In genomic region chr4:165502919-165503907, GRCh38 we compare ENCODE assay signal across 10 cellular contexts.
A peak's percentile ranks its signal among the peaks of the same experiment; 100 is the strongest.
DNase-seq lines count a peak whose midpoint lies in the region; ATAC-seq, FAIRE-seq and TF ChIP-seq lines count a peak whose summit lies in the region.
"Had no signal": no experiment of that assay in that cellular context is flagged by ENCODE, and none has a peak within 500 bp of the region (broad histone marks: within the 10 kb centered on the region; RNA-seq: fewer than 3 reads in every experiment).

No MANE protein-coding gene starts in this region.

- no peak overlapping the region for H3K4me3 ChIP-seq in epithelial cell of esophagus (ENCODE audit: low read length)
- H3K4me3 ChIP-seq: dorsolateral prefrontal cortex had no signal

- ATAC-seq in GM21447 (IDR thresholded peaks at IDR 0.05; ENCODE audit: unreplicated experiment) (peak; percentile 48), HG03196 (IDR thresholded peaks at IDR 0.05; ENCODE audit: unreplicated experiment) (no peak)
- peak; percentile 60 for ATAC-seq in stimulated activated naive CD8-positive, alpha-beta T cell treated with anti-CD3 and anti-CD28 coated beads, Interleukin-15, Interleukin-2, amounts not matched to agents 100 U/mL and 50 U/mL, for 24 hours

- intact Hi-C loops in head of caudate nucleus (cut with DNase I): no loop called here

- DNase-seq in HTR-8/SVneo (ENCODE audit: insufficient read length, low spot score) (peak; percentile 45), epithelial cell of esophagus (ENCODE audit: low read depth) (peak; percentile 47), head of caudate nucleus (no peak), NCI-H510A (lab: John Stamatoyannopoulos, UW) (no peak)
- no peak for DNase-seq in stimulated activated naive CD8-positive, alpha-beta T cell treated with anti-CD3 and anti-CD28 coated beads, Interleukin-15, Interleukin-2, amounts not matched to agents 100 U/mL and 50 U/mL, for 24 hours
- no peak for DNase-seq in activated CD4-positive, alpha-beta T cell treated with anti-CD3 and anti-CD28 coated beads for 1 hour
- DNase-seq: dorsolateral prefrontal cortex, T-helper 2 cell had no signal

- TF ChIP-seq CTCF in epithelial cell of esophagus (IDR thresholded peaks at IDR 0.05; ENCODE audit: insufficient read depth, low read depth, low read length, missing control alignments): no peak

- FAIRE-seq in HTR-8/SVneo (lab: Jason Lieb, UNC): peak; percentile 93

Comparison
In these comparisons a context has a peak if more than half of its experiments do, and no peak if none do; other contexts are left out.
1. DNase-seq: peak in HTR-8/SVneo (single experiment) and epithelial cell of esophagus (single experiment); none in stimulated activated naive CD8-positive, alpha-beta T cell treated with anti-CD3 and anti-CD28 coated beads, Interleukin-15, Interleukin-2, amounts not matched to agents 100 U/mL and 50 U/mL, for 24 hours (single experiment), activated CD4-positive, alpha-beta T cell treated with anti-CD3 and anti-CD28 coated beads for 1 hour (single experiment), head of caudate nucleus (0 of 42) and NCI-H510A (single experiment).